10 cellular contexts compared by ENCODE assay signal in genomic region chr14:22448035-22448904, GRCh38.
A peak's percentile ranks its signal among the peaks of the same experiment; 100 is the strongest.
DNase-seq lines count a peak whose midpoint lies in the region; ATAC-seq, FAIRE-seq and TF ChIP-seq lines count a peak whose summit lies in the region.
"Had no signal": no experiment of that assay in that cellular context is flagged by ENCODE, and none has a peak within 500 bp of the region (broad histone marks: within the 10 kb centered on the region; RNA-seq: fewer than 3 reads in every experiment).

No MANE protein-coding gene starts in this region.

- DNase-seq in choroid plexus epithelial cell (ENCODE audit: low read depth) (peak; percentile 37), NCI-H226 (no peak), HTR-8/SVneo (ENCODE audit: insufficient read length, low spot score) (no peak)
- DNase-seq in activated CD4-positive, alpha-beta T cell treated with anti-CD3 and anti-CD28 coated beads for 48 hours = no peak
- no peak for DNase-seq in activated CD8-positive, alpha-beta memory T cell treated with anti-CD3 and anti-CD28 coated beads, Interleukin-2, amount 10 ng/mL, durations not matched to agents 7 days and 5 days
- DNase-seq: CD8-positive, alpha-beta memory T cell had no signal

- CTCF ChIA-PET in activated CD8-positive, alpha-beta memory T cell treated with anti-CD3 and anti-CD28 coated beads, Interleukin-2, amount 10 ng/mL, durations not matched to agents 7 days and 5 days (lab: Charles Lee) = no interaction called here

- no peaks in the 10 kb centered on the region for H3K4me1 Mint-ChIP-seq in activated CD8-positive, alpha-beta memory T cell treated with anti-CD3 and anti-CD28 coated beads, Interleukin-2, amount 10 ng/mL, durations not matched to agents 7 days and 5 days
- H3K4me1 Mint-ChIP-seq: CD8-positive, alpha-beta memory T cell had no signal

- no peaks in the 10 kb centered on the region for H3K27me3 Mint-ChIP-seq in activated CD8-positive, alpha-beta memory T cell treated with anti-CD3 and anti-CD28 coated beads, Interleukin-2, amount 10 ng/mL, durations not matched to agents 7 days and 5 days
- H3K27me3 Mint-ChIP-seq: CD8-positive, alpha-beta memory T cell had no signal

- H3K4me3 Mint-ChIP-seq in activated CD8-positive, alpha-beta memory T cell treated with anti-CD3 and anti-CD28 coated beads, Interleukin-2, amount 10 ng/mL, durations not matched to agents 7 days and 5 days = no peak overlapping the region
- H3K4me3 Mint-ChIP-seq: CD8-positive, alpha-beta memory T cell had no signal

- no peaks in the 10 kb centered on the region for H3K9me3 Mint-ChIP-seq in activated CD8-positive, alpha-beta memory T cell treated with anti-CD3 and anti-CD28 coated beads, Interleukin-2, amount 10 ng/mL, durations not matched to agents 7 days and 5 days (ENCODE audit: low read depth)
- H3K9me3 Mint-ChIP-seq: CD8-positive, alpha-beta memory T cell had no signal

- FAIRE-seq in HTR-8/SVneo (lab: Jason Lieb, UNC) = no peak

- TF ChIP-seq CTCF in choroid plexus epithelial cell (conservative IDR thresholded peaks at IDR 0.05; ENCODE audit: low read depth, low read length) = no peak

- ATAC-seq in GM21447 (IDR thresholded peaks at IDR 0.05; ENCODE audit: unreplicated experiment) = peak; percentile 73
- peak; percentile 32 for ATAC-seq in HG03469 (IDR thresholded peaks at IDR 0.05; ENCODE audit: unreplicated experiment)
- ATAC-seq in activated CD8-positive, alpha-beta memory T cell treated with anti-CD3 and anti-CD28 coated beads, Interleukin-2, amount 10 ng/mL, durations not matched to agents 7 days and 5 days = no peak

- H3K4me3 ChIP-seq in GM08714 (ENCODE audit: low read length) = peak overlapping the region; percentile 29; the same call in 1 of the 2 replicates
- no peak overlapping the region for H3K4me3 ChIP-seq in choroid plexus epithelial cell (ENCODE audit: low read depth, low read length)
- H3K4me3 ChIP-seq: left lung had no signal

- no peaks in the 10 kb centered on the region for H3K36me3 Mint-ChIP-seq in activated CD8-positive, alpha-beta memory T cell treated with anti-CD3 and anti-CD28 coated beads, Interleukin-2, amount 10 ng/mL, durations not matched to agents 7 days and 5 days
- H3K36me3 Mint-ChIP-seq: CD8-positive, alpha-beta memory T cell had no signal

- H3K27ac Mint-ChIP-seq in activated CD8-positive, alpha-beta memory T cell treated with anti-CD3 and anti-CD28 coated beads, Interleukin-2, amount 10 ng/mL, durations not matched to agents 7 days and 5 days = no peak overlapping the region
- H3K27ac Mint-ChIP-seq: CD8-positive, alpha-beta memory T cell had no signal
